ENCODE assay signal across 19 cellular contexts in genomic region chr6:142735182-142735581, GRCh38.
A peak's percentile ranks its signal among the peaks of the same experiment; 100 is the strongest.
DNase-seq lines count a peak whose midpoint lies in the region; ATAC-seq and TF ChIP-seq lines count a peak whose summit lies in the region.
"Had no signal": no experiment of that assay in that cellular context is flagged by ENCODE, and none has a peak within 500 bp of the region (broad histone marks: within the 10 kb centered on the region; RNA-seq: fewer than 3 reads in every experiment).

No MANE protein-coding gene starts in this region.

- no peak overlapping the region for H3K4me2 ChIP-seq in GM23338

- no peaks in the 10 kb centered on the region; the same call in 1 of the 3 replicates for H3K9me3 Mint-ChIP-seq in GM23338
- H3K9me3 Mint-ChIP-seq: immature natural killer cell, neural crest cell had no signal

- BruUV-seq in A673 (replicated peaks; lab: Mats Ljungman, UMichigan) = no TSS peak

- 33% methylated on average over 5 of the region's 5 CpGs for WGBS in suprapubic skin

- H3K4me1 ChIP-seq in A673 (ENCODE audit: insufficient read depth, low read length, poor library complexity, severe bottlenecking) (peaks cover 5% of the 10 kb centered on the region), upper lobe of right lung (no peaks in the 10 kb centered on the region), suprapubic skin (peaks cover 8% of the 10 kb centered on the region), GM23338 (ENCODE audit: insufficient read depth) (peaks cover 3% of the 10 kb centered on the region)
- H3K4me1 ChIP-seq: colonic mucosa had no signal

- intact Hi-C loops in A673 (cut with micrococcal nuclease; ENCODE audit: unreplicated experiment) = no loop called here
- intact Hi-C loops in upper lobe of right lung (cut with DNase I) = no loop called here

- DNase-seq in A673 (ENCODE audit: low spot score) (peak; percentile 28), H4 (ENCODE audit: low spot score) (peak; percentile 15), NCI-H460 (ENCODE audit: extremely low read depth, low read depth) (peak; percentile 40), dermis blood vessel endothelial cell (peak; percentile 58), upper lobe of right lung (no peak), suprapubic skin (ENCODE audit: low spot score in 2 of 2) (no peak), GM23338 (ENCODE audit: low spot score) (no peak)
- DNase-seq: activated CD4-positive, CD25-positive, alpha-beta regulatory T cell; activated effector memory CD4-positive, alpha-beta T cell treated with Interleukin-2 at 50 U/mL for 16 hours; aorta; Calu3; colonic mucosa; glutamatergic neuron; immature natural killer cell; NCI-H526; RPMI8226 had no signal

- TF ChIP-seq EP300 in suprapubic skin (IDR thresholded peaks at IDR 0.05) = no peak

- H3K27me3 Mint-ChIP-seq in GM23338 (ENCODE audit: insufficient read depth, low read depth, poor library complexity) = peaks cover 2% of the 10 kb centered on the region

- H3K4me3 ChIP-seq in A673 (ENCODE audit: low read depth, low read length, poor library complexity, severe bottlenecking) (no peak overlapping the region), upper lobe of right lung (no peak overlapping the region), suprapubic skin (no peak overlapping the region), GM23338 (no peak overlapping the region)
- H3K4me3 ChIP-seq: colonic mucosa had no signal

- CTCF ChIA-PET in A673 (lab: Charles Lee) = no interaction called here

- H3K27ac ChIP-seq in A673 (ENCODE audit: low read depth, low read length, poor library complexity, severe bottlenecking) (no peak overlapping the region), upper lobe of right lung (no peak overlapping the region), suprapubic skin (no peak overlapping the region), GM23338 (ENCODE audit: low read depth) (no peak overlapping the region)
- H3K27ac ChIP-seq: colonic mucosa, epithelial cell of prostate had no signal

- H3K4me1 Mint-ChIP-seq in GM23338 = peaks cover 18% of the 10 kb centered on the region
- H3K4me1 Mint-ChIP-seq: immature natural killer cell, neural crest cell had no signal

- no peaks in the 10 kb centered on the region for H3K79me2 ChIP-seq in GM23338 (replicated peaks; ENCODE audit: insufficient read depth)

- H4K20me1 ChIP-seq in GM23338 (replicated peaks; ENCODE audit: insufficient read depth) = no peaks in the 10 kb centered on the region

- H3K9me3 ChIP-seq in A673 (ENCODE audit: low read depth, low read length, poor library complexity, severe bottlenecking) (no peaks in the 10 kb centered on the region), upper lobe of right lung (no peaks in the 10 kb centered on the region), suprapubic skin (no peaks in the 10 kb centered on the region)
- H3K9me3 ChIP-seq: colonic mucosa had no signal

- no peak for ATAC-seq in upper lobe of right lung
- ATAC-seq in GM23338 = no peak
- no peak for ATAC-seq in HG03097 (IDR thresholded peaks at IDR 0.05; ENCODE audit: low FRiP score, unreplicated experiment)

- H2AFZ ChIP-seq in GM23338 = no peak overlapping the region

- no peaks in the 10 kb centered on the region for H3K36me3 ChIP-seq in A673 (ENCODE audit: insufficient read depth, low read length, poor library complexity, severe bottlenecking)
- no peaks in the 10 kb centered on the region for H3K36me3 ChIP-seq in upper lobe of right lung
- no peaks in the 10 kb centered on the region for H3K36me3 ChIP-seq in suprapubic skin
- no peaks in the 10 kb centered on the region for H3K36me3 ChIP-seq in GM23338 (ENCODE audit: insufficient read depth)
- H3K36me3 ChIP-seq: colonic mucosa had no signal

- H3K36me3 Mint-ChIP-seq in GM23338 (ENCODE audit: low read depth) = no peaks in the 10 kb centered on the region
- H3K36me3 Mint-ChIP-seq: immature natural killer cell had no signal

- no peak overlapping the region for H3K27ac Mint-ChIP-seq in GM23338
- H3K27ac Mint-ChIP-seq: immature natural killer cell had no signal

- POLR2A ChIA-PET in A673 (lab: Charles Lee; ENCODE audit: low non-redundant PET) = no interaction called here

- no peak for TF ChIP-seq CTCF in A673 (conservative IDR thresholded peaks at IDR 0.05; ENCODE audit: low read depth, low read length)
- TF ChIP-seq CTCF in upper lobe of right lung (IDR thresholded peaks at IDR 0.05) = no peak
- TF ChIP-seq CTCF in suprapubic skin (IDR thresholded peaks at IDR 0.05) = no peak
- no peak for TF ChIP-seq CTCF in GM23338 (conservative IDR thresholded peaks at IDR 0.05; ENCODE audit: low read depth in 2 of 2)

- peaks cover 13% of the 10 kb centered on the region; the same call in 1 of the 2 replicates for H3K9me2 ChIP-seq in GM23338 (ENCODE audit: insufficient read depth)

- H3K27me3 ChIP-seq in A673 (replicated peaks; ENCODE audit: insufficient read depth, low read depth, low read length, poor library complexity) = no peaks in the 10 kb centered on the region
- no peaks in the 10 kb centered on the region for H3K27me3 ChIP-seq in upper lobe of right lung
- H3K27me3 ChIP-seq in suprapubic skin = no peaks in the 10 kb centered on the region
- no peaks in the 10 kb centered on the region for H3K27me3 ChIP-seq in GM23338 (ENCODE audit: insufficient read depth)
- H3K27me3 ChIP-seq: colonic mucosa had no signal

- no peak for TF ChIP-seq POLR2A in suprapubic skin (IDR thresholded peaks at IDR 0.05)

- no peak overlapping the region for H3K4me3 Mint-ChIP-seq in GM23338
- H3K4me3 Mint-ChIP-seq: immature natural killer cell, neural crest cell had no signal

- no peaks in the 10 kb centered on the region for H3F3A ChIP-seq in GM23338 (replicated peaks; ENCODE audit: low read depth)

TF ChIP-seq in GM23338, 12 proteins besides CTCF, POLR2A, EP300 and RAD21:
- no peak for TF ChIP-seq EZH2 (IDR thresholded peaks at IDR 0.05; ENCODE audit: low read depth, unreplicated experiment)
- no peak for TF ChIP-seq CREB1 (CRISPR knock-in tag; IDR thresholded peaks at IDR 0.05; ENCODE audit: low read depth)
- no peak for TF ChIP-seq JUNB (IDR thresholded peaks at IDR 0.05; ENCODE audit: unreplicated experiment)
- no peak for TF ChIP-seq ETS1 (IDR thresholded peaks at IDR 0.05)
- no peak for TF ChIP-seq ZNF114 (CRISPR knock-in tag; IDR thresholded peaks at IDR 0.05)
- no peak for TF ChIP-seq ZNF331 (CRISPR knock-in tag; IDR thresholded peaks at IDR 0.05; ENCODE audit: low read depth)

Comparison
In these comparisons a context has a peak if more than half of its experiments do, and no peak if none do; other contexts are left out.
1. DNase-seq: peak in A673 (single experiment), H4 (single experiment), NCI-H460 (single experiment) and dermis blood vessel endothelial cell (single experiment); none in upper lobe of right lung (single experiment), suprapubic skin (0 of 2) and GM23338 (single experiment).